ENCODE assay signal across 25 cellular contexts in genomic region chr5:5511904-5512416, GRCh38.
"Had no signal": no experiment of that assay in that cellular context is flagged by ENCODE, and none has a peak within 500 bp of the region (broad histone marks: within the 10 kb centered on the region; RNA-seq: fewer than 3 reads in every experiment).

No MANE protein-coding gene starts in this region.

- DNase-seq: heart right ventricle; left colon; left lung; lower lobe of right lung; mammary epithelial cell; mesenchymal stem cell; naive thymus-derived CD8-positive, alpha-beta T cell; nephron progenitor cell; pancreas; retina; right cardiac atrium; stimulated activated CD4-positive, alpha-beta T cell treated with anti-CD3 and anti-CD28 coated beads, Interleukin-4, amount 100 ng/mL, for 24 hours; stimulated activated naive CD4-positive, alpha-beta T cell treated with Interleukin-2 at 50 U/mL for 16 hours; stimulated activated naive CD8-positive, alpha-beta T cell treated with anti-CD3 and anti-CD28 coated beads, Interleukin-15, amount 100 ng/mL, for 72 hours; substantia nigra; thyroid gland; trophoblast cell; upper lobe of right lung; uterus had no signal

- H3K4me2 ChIP-seq: hepatocyte, neural progenitor cell had no signal

- H3K4me3 Mint-ChIP-seq: naive thymus-derived CD8-positive, alpha-beta T cell; nephron progenitor cell; neural progenitor cell; stimulated activated effector memory CD8-positive, alpha-beta T cell treated with anti-CD3 and anti-CD28 coated beads, Interleukin-12 subunit alpha, Interleukin-12 subunit beta, amount 100 ng/mL, for 72 hours; stimulated activated naive CD8-positive, alpha-beta T cell treated with anti-CD3 and anti-CD28 coated beads, Interleukin-15, amount 100 ng/mL, for 72 hours had no signal

- ATAC-seq: heart right ventricle; left colon; left lung; lower lobe of right lung; naive thymus-derived CD8-positive, alpha-beta T cell; pancreas; right cardiac atrium; sciatic nerve; stimulated activated effector memory CD8-positive, alpha-beta T cell treated with anti-CD3 and anti-CD28 coated beads, Interleukin-12 subunit alpha, Interleukin-12 subunit beta, amount 100 ng/mL, for 72 hours; stimulated activated naive CD8-positive, alpha-beta T cell treated with anti-CD3 and anti-CD28 coated beads, Interleukin-15, amount 100 ng/mL, for 72 hours; upper lobe of right lung had no signal

- H3K27me3 ChIP-seq: hepatocyte, neural progenitor cell, pancreas, thyroid gland, upper lobe of right lung, uterus had no signal

- H3K4me1 ChIP-seq: heart right ventricle, left lung, lower lobe of right lung, neural progenitor cell, pancreas, prostate gland, thyroid gland, upper lobe of right lung, uterus had no signal

- H3K36me3 Mint-ChIP-seq: naive thymus-derived CD8-positive, alpha-beta T cell; neural progenitor cell; stimulated activated effector memory CD8-positive, alpha-beta T cell treated with anti-CD3 and anti-CD28 coated beads, Interleukin-12 subunit alpha, Interleukin-12 subunit beta, amount 100 ng/mL, for 72 hours had no signal

- H3K9ac ChIP-seq: neural progenitor cell had no signal

- H3K4me1 Mint-ChIP-seq: naive thymus-derived CD8-positive, alpha-beta T cell; nephron progenitor cell; neural progenitor cell; stimulated activated effector memory CD8-positive, alpha-beta T cell treated with anti-CD3 and anti-CD28 coated beads, Interleukin-12 subunit alpha, Interleukin-12 subunit beta, amount 100 ng/mL, for 72 hours; stimulated activated naive CD8-positive, alpha-beta T cell treated with anti-CD3 and anti-CD28 coated beads, Interleukin-15, amount 100 ng/mL, for 72 hours had no signal

- H3K27ac Mint-ChIP-seq: naive thymus-derived CD8-positive, alpha-beta T cell; nephron progenitor cell; neural progenitor cell; stimulated activated effector memory CD8-positive, alpha-beta T cell treated with anti-CD3 and anti-CD28 coated beads, Interleukin-12 subunit alpha, Interleukin-12 subunit beta, amount 100 ng/mL, for 72 hours; stimulated activated naive CD8-positive, alpha-beta T cell treated with anti-CD3 and anti-CD28 coated beads, Interleukin-15, amount 100 ng/mL, for 72 hours had no signal

- H3K4me3 ChIP-seq: heart right ventricle, hepatocyte, left lung, lower lobe of right lung, neural progenitor cell, pancreas, prostate gland, skin epidermis, thyroid gland, upper lobe of right lung, uterus had no signal

- H3K27ac ChIP-seq: heart right ventricle, hepatocyte, left lung, lower lobe of right lung, neural progenitor cell, pancreas, prostate gland, skin epidermis, thyroid gland, upper lobe of right lung, uterus had no signal

- H2AFZ ChIP-seq: hepatocyte, neural progenitor cell had no signal

- H3K9me3 Mint-ChIP-seq: naive thymus-derived CD8-positive, alpha-beta T cell; stimulated activated effector memory CD8-positive, alpha-beta T cell treated with anti-CD3 and anti-CD28 coated beads, Interleukin-12 subunit alpha, Interleukin-12 subunit beta, amount 100 ng/mL, for 72 hours had no signal

- H3K36me3 ChIP-seq: heart right ventricle, left lung, lower lobe of right lung, neural progenitor cell, pancreas, prostate gland, thyroid gland, upper lobe of right lung, uterus had no signal

- H3K79me2 ChIP-seq: hepatocyte had no signal

- H3K9me3 ChIP-seq: heart right ventricle, left lung, lower lobe of right lung, pancreas, prostate gland, thyroid gland, upper lobe of right lung, uterus had no signal
